ENCODE assay signal across 15 cellular contexts in the genomic region with DNA sequence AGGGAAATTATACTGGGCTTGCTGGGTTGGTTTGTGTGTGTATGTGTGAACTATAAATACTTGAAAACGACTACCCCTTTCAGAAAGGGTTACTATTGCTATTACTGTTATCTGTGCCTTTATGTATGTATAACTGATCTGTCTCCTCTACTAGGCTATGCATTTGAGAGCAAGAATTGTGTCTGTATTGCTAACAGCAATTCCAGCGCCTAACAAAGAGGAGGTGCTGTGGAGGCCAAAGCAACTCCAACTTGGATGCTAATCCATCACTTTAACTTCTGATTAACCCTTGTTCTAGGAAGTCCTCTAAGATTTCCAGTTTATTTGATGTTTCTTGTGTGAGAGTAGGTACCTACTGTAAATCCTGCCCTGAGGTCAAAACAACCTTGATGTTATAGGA.
A peak's percentile ranks its signal among the peaks of the same experiment; 100 is the strongest.
DNase-seq lines count a peak whose midpoint lies in the region; ATAC-seq and TF ChIP-seq lines count a peak whose summit lies in the region.
"Had no signal": no experiment of that assay in that cellular context is flagged by ENCODE, and none has a peak within 500 bp of the region (broad histone marks: within the 10 kb centered on the region; RNA-seq: fewer than 3 reads in every experiment).

No MANE protein-coding gene starts in this region.

- H3K27me3 ChIP-seq in PC-3 (ENCODE audit: low read length) (no peaks in the 10 kb centered on the region), endodermal cell (ENCODE audit: control insufficient read depth, insufficient read depth, low read length, poor library complexity, severe bottlenecking) (no peaks in the 10 kb centered on the region), spleen (replicated peaks in 1 of 7) (no peaks in the 10 kb centered on the region), WERI-Rb-1 (ENCODE audit: insufficient read depth, low read depth, severe bottlenecking) (no peaks in the 10 kb centered on the region)
- H3K27me3 ChIP-seq: Peyer's patch had no signal

- H3K9ac ChIP-seq in PC-3 (ENCODE audit: low read length), result no peak overlapping the region
- no peak overlapping the region for H3K9ac ChIP-seq in endodermal cell (ENCODE audit: extremely low read depth, low read length, poor library complexity, severe bottlenecking)

- H3K4me1 ChIP-seq in PC-3 (ENCODE audit: insufficient read depth, low read length) (peaks cover 13% of the 10 kb centered on the region), endodermal cell (ENCODE audit: control insufficient read depth, insufficient read depth, low read length) (peaks cover 4% of the 10 kb centered on the region), spleen (peaks cover 0 to 16% (median 5%) of the 10 kb centered on the region in 6 donors)
- H3K4me1 ChIP-seq: Peyer's patch had no signal

- H3K9me3 Mint-ChIP-seq in endodermal cell, result peaks cover 23% of the 10 kb centered on the region
- peaks cover 17% of the 10 kb centered on the region for H3K9me3 Mint-ChIP-seq in activated T-cell treated with anti-CD3 and anti-CD28 coated beads, Interleukin-2, amount 50 U/mL, for 24 hours

- H4K20me1 ChIP-seq in PC-3 (ENCODE audit: low read length), result no peaks in the 10 kb centered on the region

- H3K4me2 ChIP-seq in PC-3 (ENCODE audit: low read length), result no peak overlapping the region

- no peak overlapping the region for H3K27ac Mint-ChIP-seq in endodermal cell
- no peak overlapping the region for H3K27ac Mint-ChIP-seq in activated T-cell treated with anti-CD3 and anti-CD28 coated beads, Interleukin-2, amount 50 U/mL, for 24 hours
- H3K27ac Mint-ChIP-seq: CD4-positive, CD25-positive, alpha-beta regulatory T cell had no signal

- H3K27ac ChIP-seq in PC-3 (ENCODE audit: low read length), result no peak overlapping the region
- H3K27ac ChIP-seq in endodermal cell (ENCODE audit: low read depth, low read length), result no peak overlapping the region
- peak overlapping the region in 6 of 8 donors; percentile 26 to 80 (median 72) for H3K27ac ChIP-seq in spleen
- no peak overlapping the region for H3K27ac ChIP-seq in WERI-Rb-1
- H3K27ac ChIP-seq: Peyer's patch had no signal

- H3K4me1 Mint-ChIP-seq in endodermal cell, result peaks cover 12% of the 10 kb centered on the region
- peaks cover 37% of the 10 kb centered on the region for H3K4me1 Mint-ChIP-seq in activated T-cell treated with anti-CD3 and anti-CD28 coated beads, Interleukin-2, amount 50 U/mL, for 24 hours (ENCODE audit: low read depth)
- H3K4me1 Mint-ChIP-seq: CD4-positive, CD25-positive, alpha-beta regulatory T cell had no signal

- H3K79me2 ChIP-seq in PC-3 (ENCODE audit: low read length), result no peaks in the 10 kb centered on the region

- no peak for DNase-seq in PC-3
- DNase-seq in endodermal cell, result no peak
- DNase-seq in spleen, result no peak
- no peak for DNase-seq in LoVo (ENCODE audit: low spot score)
- no peak for DNase-seq in activated T-cell treated with anti-CD3 and anti-CD28 coated beads, Interleukin-2, amount 50 U/mL, for 24 hours
- no peak for DNase-seq in WERI-Rb-1
- no peak for DNase-seq in RPMI8226
- DNase-seq: CD4-positive, CD25-positive, alpha-beta regulatory T cell; KG1; NCI-H1048; NCI-H146; NCI-H2227 treated with DMSO at 0.1 percent for 48 hours; NCI-H524; Peyer's patch; Right ventricle myocardium superior had no signal

- TF ChIP-seq POLR2A in spleen (IDR thresholded peaks at IDR 0.05), result no peak

- no peak for ATAC-seq in PC-3

- H3K4me3 ChIP-seq in PC-3 (ENCODE audit: low read length), result no peak overlapping the region
- H3K4me3 ChIP-seq in endodermal cell (ENCODE audit: low read length), result no peak overlapping the region
- H3K4me3 ChIP-seq in spleen, result no peak overlapping the region
- no peak overlapping the region for H3K4me3 ChIP-seq in WERI-Rb-1 (ENCODE audit: low read depth, low read length)
- H3K4me3 ChIP-seq: Peyer's patch had no signal

- WGBS in endodermal cell (ENCODE audit: insufficient coverage in 1 of 2, insufficient read length in 1 of 2), 2 experiments, result 93 to 100% methylated on average over 1 to 2 of the region's 2 CpGs
- 68 to 87% (median 81%) methylated on average over 2 of the region's 2 CpGs for WGBS in spleen, 5 donors

- TF ChIP-seq CTCF in PC-3 (conservative IDR thresholded peaks at IDR 0.05; ENCODE audit: low read depth, low read length) (peak; percentile 27; the same call in 1 of the 2 replicates), endodermal cell (conservative IDR thresholded peaks at IDR 0.05) (peak; percentile 52), spleen (IDR thresholded peaks at IDR 0.05 in 8 of 11, conservative IDR thresholded peaks at IDR 0.05 in 3 of 11) (no peak), WERI-Rb-1 (IDR thresholded peaks at IDR 0.05; ENCODE audit: low read depth, low read length) (no peak)

- CTCF ChIA-PET in PC-3 (lab: Charles Lee), result no interaction called here

- H3K9me3 ChIP-seq in PC-3 (ENCODE audit: low read length) (no peaks in the 10 kb centered on the region), endodermal cell (ENCODE audit: control insufficient read depth, low read length) (peaks cover 26% of the 10 kb centered on the region), spleen (peaks cover 0 to 4% (median 0%) of the 10 kb centered on the region in 8 donors), WERI-Rb-1 (ENCODE audit: severe bottlenecking) (peaks cover 5% of the 10 kb centered on the region)
- H3K9me3 ChIP-seq: Peyer's patch had no signal

- POLR2A ChIA-PET in PC-3 (lab: Charles Lee; ENCODE audit: unreplicated experiment), result no interaction called here

- H3K9me2 ChIP-seq in PC-3 (replicated peaks; ENCODE audit: low read length), result no peaks in the 10 kb centered on the region

- H3K4me3 Mint-ChIP-seq in endodermal cell, result no peak overlapping the region
- H3K4me3 Mint-ChIP-seq in activated T-cell treated with anti-CD3 and anti-CD28 coated beads, Interleukin-2, amount 50 U/mL, for 24 hours, result no peak overlapping the region
- H3K4me3 Mint-ChIP-seq: CD4-positive, CD25-positive, alpha-beta regulatory T cell had no signal

- peaks cover 2% of the 10 kb centered on the region for H3K27me3 Mint-ChIP-seq in endodermal cell (ENCODE audit: insufficient read depth)
- no peaks in the 10 kb centered on the region for H3K27me3 Mint-ChIP-seq in activated T-cell treated with anti-CD3 and anti-CD28 coated beads, Interleukin-2, amount 50 U/mL, for 24 hours
- H3K27me3 Mint-ChIP-seq: CD4-positive, CD25-positive, alpha-beta regulatory T cell had no signal

- H3F3A ChIP-seq in PC-3 (ENCODE audit: low read length, unreplicated experiment), result no peaks in the 10 kb centered on the region

- BruUV-seq in PC-3 (replicated peaks; lab: Mats Ljungman, UMichigan), result no TSS peak

- no peak overlapping the region for H2AFZ ChIP-seq in PC-3 (ENCODE audit: low read length)

- intact Hi-C loops in PC-3 (cut with micrococcal nuclease) (loop anchor here (2.0 kb wide), 1 partner anchor 70 kb away; no protein-coding TSS in a partner anchor), spleen (cut with DNase I; ENCODE audit: low total_unique reads) (no loop called here)

- no peaks in the 10 kb centered on the region for H3K36me3 ChIP-seq in PC-3 (ENCODE audit: low read depth, low read length)
- no peaks in the 10 kb centered on the region for H3K36me3 ChIP-seq in endodermal cell (ENCODE audit: control insufficient read depth, insufficient read depth, low read length)
- no peaks in the 10 kb centered on the region for H3K36me3 ChIP-seq in spleen
- H3K36me3 ChIP-seq in WERI-Rb-1, result no peaks in the 10 kb centered on the region
- H3K36me3 ChIP-seq: Peyer's patch had no signal

- H3K36me3 Mint-ChIP-seq in endodermal cell (ENCODE audit: low read depth), result peaks cover 1% of the 10 kb centered on the region
- H3K36me3 Mint-ChIP-seq in activated T-cell treated with anti-CD3 and anti-CD28 coated beads, Interleukin-2, amount 50 U/mL, for 24 hours (ENCODE audit: low read depth), result peaks cover 4% of the 10 kb centered on the region
- H3K36me3 Mint-ChIP-seq: CD4-positive, CD25-positive, alpha-beta regulatory T cell had no signal

Comparison
In these comparisons a context has a peak if more than half of its experiments do, and no peak if none do; other contexts are left out.
1. H3K27ac ChIP-seq: peak in spleen (6 of 8); none in PC-3 (single experiment), endodermal cell (single experiment) and WERI-Rb-1 (single experiment).
2. CTCF ChIP-seq: peak in PC-3 (single experiment) and endodermal cell (single experiment); none in spleen (0 of 11) and WERI-Rb-1 (single experiment).